In the genomic region with DNA sequence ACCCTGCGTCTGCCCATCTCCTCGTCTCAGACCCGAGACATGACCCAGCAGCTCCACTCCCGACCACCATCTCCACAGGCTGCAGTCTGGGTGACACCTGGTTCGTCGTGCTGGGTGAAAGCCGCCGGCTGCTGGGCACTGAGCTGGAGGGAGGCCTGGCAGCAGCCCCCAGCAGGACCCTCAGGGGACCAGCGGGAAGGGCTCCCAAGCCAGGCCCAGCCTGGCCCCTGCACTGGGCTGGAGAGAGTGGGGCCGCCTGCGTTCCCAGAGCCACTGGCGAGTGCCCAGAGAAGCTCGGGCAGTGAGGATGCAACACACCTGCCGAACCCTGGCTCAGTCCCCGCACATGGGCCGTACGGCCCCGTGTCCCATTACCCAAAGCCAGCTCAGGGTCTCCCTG, we compare ENCODE assay signal across 1 cellular context.
TF ChIP-seq lines count a peak whose summit lies in the region.

No MANE protein-coding gene starts in this region.

TF ChIP-seq in H1, 55 proteins besides CTCF, POLR2A, EP300 and RAD21 (continued from another document):
- TF ChIP-seq, protein P1, sequence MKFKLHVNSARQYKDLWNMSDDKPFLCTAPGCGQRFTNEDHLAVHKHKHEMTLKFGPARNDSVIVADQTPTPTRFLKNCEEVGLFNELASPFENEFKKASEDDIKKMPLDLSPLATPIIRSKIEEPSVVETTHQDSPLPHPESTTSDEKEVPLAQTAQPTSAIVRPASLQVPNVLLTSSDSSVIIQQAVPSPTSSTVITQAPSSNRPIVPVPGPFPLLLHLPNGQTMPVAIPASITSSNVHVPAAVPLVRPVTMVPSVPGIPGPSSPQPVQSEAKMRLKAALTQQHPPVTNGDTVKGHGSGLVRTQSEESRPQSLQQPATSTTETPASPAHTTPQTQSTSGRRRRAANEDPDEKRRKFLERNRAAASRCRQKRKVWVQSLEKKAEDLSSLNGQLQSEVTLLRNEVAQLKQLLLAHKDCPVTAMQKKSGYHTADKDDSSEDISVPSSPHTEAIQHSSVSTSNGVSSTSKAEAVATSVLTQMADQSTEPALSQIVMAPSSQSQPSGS (IDR thresholded peaks at IDR 0.05; ENCODE audit: low read length): no peak
- TF ChIP-seq ASH2L (IDR thresholded peaks at IDR 0.05; ENCODE audit: low read length): no peak
- TF ChIP-seq SIRT6 (IDR thresholded peaks at IDR 0.05; ENCODE audit: low read length): no peak
- TF ChIP-seq NRF1 (IDR thresholded peaks at IDR 0.05; ENCODE audit: low read depth, low read length): no peak
- TF ChIP-seq, protein P2, sequence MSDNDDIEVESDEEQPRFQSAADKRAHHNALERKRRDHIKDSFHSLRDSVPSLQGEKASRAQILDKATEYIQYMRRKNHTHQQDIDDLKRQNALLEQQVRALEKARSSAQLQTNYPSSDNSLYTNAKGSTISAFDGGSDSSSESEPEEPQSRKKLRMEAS (IDR thresholded peaks at IDR 0.05): no peak
- TF ChIP-seq SP2 (IDR thresholded peaks at IDR 0.05; ENCODE audit: low read length): no peak
- no peak for TF ChIP-seq TAF1 (IDR thresholded peaks at IDR 0.05; ENCODE audit: low read depth, low read length)
- TF ChIP-seq HDAC6 (IDR thresholded peaks at IDR 0.05; ENCODE audit: low read depth, low read length): no peak
- TF ChIP-seq YY1 (IDR thresholded peaks at IDR 0.05; ENCODE audit: low read depth, low read length): no peak
- TF ChIP-seq RNF2 (IDR thresholded peaks at IDR 0.05; ENCODE audit: borderline replicate concordance, low read depth, low read length, missing control alignments, poor library complexity, severe bottlenecking): no peak
- no peak for TF ChIP-seq TBP (IDR thresholded peaks at IDR 0.05; ENCODE audit: low read depth, low read length)
- no peak for TF ChIP-seq CHD2 (IDR thresholded peaks at IDR 0.05; ENCODE audit: low read length)
- TF ChIP-seq, protein P3, sequence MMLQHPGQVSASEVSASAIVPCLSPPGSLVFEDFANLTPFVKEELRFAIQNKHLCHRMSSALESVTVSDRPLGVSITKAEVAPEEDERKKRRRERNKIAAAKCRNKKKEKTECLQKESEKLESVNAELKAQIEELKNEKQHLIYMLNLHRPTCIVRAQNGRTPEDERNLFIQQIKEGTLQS (IDR thresholded peaks at IDR 0.05; ENCODE audit: insufficient read depth, low read depth, low read length): no peak
- no peak for TF ChIP-seq SP4 (IDR thresholded peaks at IDR 0.05; ENCODE audit: low read length)
- TF ChIP-seq POLR2AphosphoS5 (IDR thresholded peaks at IDR 0.05; ENCODE audit: low read depth, low read length): no peak
TF ChIP-seq in H1: peak in this region for 0.
